In genomic region chr14:94449930-94450329, GRCh38 we compare ENCODE assay signal across 2 cellular contexts.
TF ChIP-seq lines count a peak whose summit lies in the region.

No MANE protein-coding gene starts in this region.

TF ChIP-seq in HepG2, 621 proteins besides CTCF, POLR2A, EP300 and RAD21:
- peak; percentile 65; the same call in 1 of the 2 replicates for TF ChIP-seq TARDBP (CRISPR knock-in tag; IDR thresholded peaks at IDR 0.05)
- no peak for TF ChIP-seq CREBL2 (CRISPR knock-in tag; IDR thresholded peaks at IDR 0.05; ENCODE audit: borderline replicate concordance)
- TF ChIP-seq ZNF687 (CRISPR knock-in tag; IDR thresholded peaks at IDR 0.05) = peak; percentile 43
- no peak for TF ChIP-seq HMGA1 (CRISPR knock-in tag; conservative IDR thresholded peaks at IDR 0.05)
- TF ChIP-seq SAP130 (CRISPR knock-in tag; IDR thresholded peaks at IDR 0.05; ENCODE audit: low read depth) = 0 out of 2 replicates have a peak, but pooled peaks have one; percentile 0
- TF ChIP-seq NR2F6 (IDR thresholded peaks at IDR 0.05) = no peak
- no peak for TF ChIP-seq NR2F6 (CRISPR knock-in tag; IDR thresholded peaks at IDR 0.05)
- TF ChIP-seq, protein P1, sequence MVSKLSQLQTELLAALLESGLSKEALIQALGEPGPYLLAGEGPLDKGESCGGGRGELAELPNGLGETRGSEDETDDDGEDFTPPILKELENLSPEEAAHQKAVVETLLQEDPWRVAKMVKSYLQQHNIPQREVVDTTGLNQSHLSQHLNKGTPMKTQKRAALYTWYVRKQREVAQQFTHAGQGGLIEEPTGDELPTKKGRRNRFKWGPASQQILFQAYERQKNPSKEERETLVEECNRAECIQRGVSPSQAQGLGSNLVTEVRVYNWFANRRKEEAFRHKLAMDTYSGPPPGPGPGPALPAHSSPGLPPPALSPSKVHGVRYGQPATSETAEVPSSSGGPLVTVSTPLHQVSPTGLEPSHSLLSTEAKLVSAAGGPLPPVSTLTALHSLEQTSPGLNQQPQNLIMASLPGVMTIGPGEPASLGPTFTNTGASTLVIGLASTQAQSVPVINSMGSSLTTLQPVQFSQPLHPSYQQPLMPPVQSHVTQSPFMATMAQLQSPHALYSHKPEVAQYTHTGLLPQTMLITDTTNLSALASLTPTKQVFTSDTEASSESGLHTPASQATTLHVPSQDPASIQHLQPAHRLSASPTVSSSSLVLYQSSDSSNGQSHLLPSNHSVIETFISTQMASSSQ (IDR thresholded peaks at IDR 0.05; ENCODE audit: low read depth) = no peak
- TF ChIP-seq, protein P1 (CRISPR knock-in tag; IDR thresholded peaks at IDR 0.05; ENCODE audit: borderline replicate concordance) = no peak

TF ChIP-seq in H1, 55 proteins besides CTCF, POLR2A, EP300 and RAD21:
- no peak for TF ChIP-seq SP1 (IDR thresholded peaks at IDR 0.05; ENCODE audit: low read depth, low read length)
- TF ChIP-seq, protein P2, sequence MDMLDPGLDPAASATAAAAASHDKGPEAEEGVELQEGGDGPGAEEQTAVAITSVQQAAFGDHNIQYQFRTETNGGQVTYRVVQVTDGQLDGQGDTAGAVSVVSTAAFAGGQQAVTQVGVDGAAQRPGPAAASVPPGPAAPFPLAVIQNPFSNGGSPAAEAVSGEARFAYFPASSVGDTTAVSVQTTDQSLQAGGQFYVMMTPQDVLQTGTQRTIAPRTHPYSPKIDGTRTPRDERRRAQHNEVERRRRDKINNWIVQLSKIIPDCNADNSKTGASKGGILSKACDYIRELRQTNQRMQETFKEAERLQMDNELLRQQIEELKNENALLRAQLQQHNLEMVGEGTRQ (IDR thresholded peaks at IDR 0.05; ENCODE audit: low read length) = no peak
- TF ChIP-seq HDAC2 (IDR thresholded peaks at IDR 0.05; ENCODE audit: borderline replicate concordance in 1 of 2, low read depth in 2 of 2, low read length in 2 of 2) = no peak
- TF ChIP-seq TCF12 (IDR thresholded peaks at IDR 0.05; ENCODE audit: low read depth, low read length) = no peak
- no peak for TF ChIP-seq EGR1 (IDR thresholded peaks at IDR 0.05; ENCODE audit: borderline replicate concordance, low read depth, low read length)
